ENCODE assay signal across 12 cellular contexts in the genomic region with DNA sequence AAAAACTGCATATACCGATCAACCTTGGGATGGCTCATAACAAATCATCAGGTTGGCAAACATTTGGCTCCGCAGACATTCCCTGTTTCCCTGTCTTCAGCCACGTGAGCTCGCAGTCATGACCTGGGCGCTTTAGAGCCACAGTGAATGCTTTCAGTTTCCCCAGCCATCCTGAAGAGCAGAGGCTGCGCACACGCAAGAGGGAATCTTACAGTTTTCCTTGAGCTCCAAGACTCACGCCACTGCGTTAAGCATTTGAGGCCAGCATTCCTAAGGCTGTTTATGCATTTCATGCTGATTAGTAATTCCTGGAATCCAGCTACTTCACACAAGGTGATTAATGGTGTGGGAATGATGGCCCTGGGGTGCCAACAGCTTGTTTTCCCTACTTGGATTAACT.
DNase-seq lines count a peak whose midpoint lies in the region; FAIRE-seq and TF ChIP-seq lines count a peak whose summit lies in the region.
"Had no signal": no experiment of that assay in that cellular context is flagged by ENCODE, and none has a peak within 500 bp of the region (broad histone marks: within the 10 kb centered on the region; RNA-seq: fewer than 3 reads in every experiment).

No MANE protein-coding gene starts in this region.

- peaks cover 0 to 3% (median 2%) of the 10 kb centered on the region in 3 donors for H3K27me3 Mint-ChIP-seq in immature natural killer cell (ENCODE audit: low read depth in 3 of 3)
- H3K27me3 Mint-ChIP-seq: stimulated activated naive B cell treated with anti-CD40 and anti-IgM and Interleukin-4, amounts not matched to agents 10 μg/mL and 1 μg/mL and 100 μg/mL, for 72 hours had no signal

- no peaks in the 10 kb centered on the region for H3K9me2 ChIP-seq in hepatocyte (replicated peaks; ENCODE audit: insufficient read depth)

- H4K20me1 ChIP-seq in hepatocyte (ENCODE audit: insufficient read depth, poor library complexity, severe bottlenecking) (no peaks in the 10 kb centered on the region), smooth muscle cell (ENCODE audit: low read depth) (no peaks in the 10 kb centered on the region)

- H3K36me3 Mint-ChIP-seq in immature natural killer cell: no peaks in the 10 kb centered on the region

- H3K36me3 ChIP-seq in hepatocyte (replicated peaks; ENCODE audit: insufficient read depth, low read depth): no peaks in the 10 kb centered on the region
- no peaks in the 10 kb centered on the region for H3K36me3 ChIP-seq in smooth muscle cell (ENCODE audit: low read depth)
- no peaks in the 10 kb centered on the region for H3K36me3 ChIP-seq in small intestine (ENCODE audit: control insufficient read depth in 2 of 2, insufficient read depth in 2 of 2, low read length in 2 of 2)

- no peak for TF ChIP-seq CTCF in hepatocyte (IDR thresholded peaks at IDR 0.05; ENCODE audit: poor library complexity)
- TF ChIP-seq CTCF in smooth muscle cell (IDR thresholded peaks at IDR 0.05; ENCODE audit: borderline replicate concordance, insufficient read depth, poor library complexity, severe bottlenecking): no peak

- H3K27me3 ChIP-seq in hepatocyte: no peaks in the 10 kb centered on the region
- no peaks in the 10 kb centered on the region for H3K27me3 ChIP-seq in smooth muscle cell (ENCODE audit: low read depth)
- no peaks in the 10 kb centered on the region for H3K27me3 ChIP-seq in small intestine (ENCODE audit: control insufficient read depth in 2 of 2, insufficient read depth in 2 of 2, low read length in 2 of 2)

- no peaks in the 10 kb centered on the region for H3K4me1 Mint-ChIP-seq in immature natural killer cell

- peaks cover 4% of the 10 kb centered on the region for H3F3A ChIP-seq in smooth muscle cell (ENCODE audit: low read depth)

- H3K79me2 ChIP-seq in hepatocyte (no peaks in the 10 kb centered on the region), smooth muscle cell (ENCODE audit: low read depth) (no peaks in the 10 kb centered on the region)

- H3K4me3 ChIP-seq in hepatocyte (no peak overlapping the region), smooth muscle cell (no peak overlapping the region), small intestine (ENCODE audit: low read depth in 1 of 2, low read length in 2 of 2) (no peak overlapping the region)

- no peaks in the 10 kb centered on the region for H3K9me3 ChIP-seq in hepatocyte (ENCODE audit: low read depth)
- no peaks in the 10 kb centered on the region for H3K9me3 ChIP-seq in smooth muscle cell (replicated peaks; ENCODE audit: low read depth)
- H3K9me3 ChIP-seq in small intestine (ENCODE audit: control insufficient read depth, low read depth): no peaks in the 10 kb centered on the region

- H3K9me3 Mint-ChIP-seq in immature natural killer cell: no peaks in the 10 kb centered on the region
- H3K9me3 Mint-ChIP-seq: neural crest cell; stimulated activated naive B cell treated with anti-CD40 and anti-IgM and Interleukin-4, amounts not matched to agents 10 μg/mL and 1 μg/mL and 100 μg/mL, for 72 hours had no signal

- WGBS in hepatocyte (ENCODE audit: low lambda C conversion rate, missing lambda C conversion rate): 77% methylated on average over 9 of the region's 9 CpGs
- WGBS in smooth muscle cell (ENCODE audit: low lambda C conversion rate): 21% methylated on average over 9 of the region's 9 CpGs
- 75 to 89% (median 78%) methylated on average over 9 of the region's 9 CpGs for WGBS in small intestine, 3 donors

- H3K4me2 ChIP-seq in hepatocyte: peak overlapping the region; percentile 37
- peak overlapping the region; percentile 83 for H3K4me2 ChIP-seq in smooth muscle cell

- H3K27ac ChIP-seq in hepatocyte (peak overlapping the region; percentile 86), smooth muscle cell (ENCODE audit: low read depth) (peak overlapping the region; percentile 100), small intestine (ENCODE audit: low read depth in 1 of 2, low read length in 1 of 2) (peak overlapping the region in 1 of 2 donors; percentile 46)

- DNase-seq in HCEC 1CT (peak; percentile 99), amniotic epithelial cell (ENCODE audit: low read depth) (peak; percentile 99), hepatocyte (ENCODE audit: low spot score) (peak; percentile 66), smooth muscle cell (lab: John Stamatoyannopoulos, UW; ENCODE audit: unreplicated experiment) (peak; percentile 7), immature natural killer cell (no peak), GM19239 (ENCODE audit: insufficient read length, low spot score) (no peak), small intestine (no peak), DMS79 (lab: John Stamatoyannopoulos, UW) (no peak)
- DNase-seq: NCI-H187; stimulated activated naive B cell treated with anti-CD40 and anti-IgM and Interleukin-4, amounts not matched to agents 10 μg/mL and 1 μg/mL and 100 μg/mL, for 72 hours had no signal

- H3K4me1 ChIP-seq in hepatocyte (ENCODE audit: insufficient read depth): peaks cover 29% of the 10 kb centered on the region
- peaks cover 36% of the 10 kb centered on the region for H3K4me1 ChIP-seq in smooth muscle cell (ENCODE audit: low read depth)
- H3K4me1 ChIP-seq in small intestine (ENCODE audit: control insufficient read depth in 2 of 2, insufficient read depth in 1 of 2, low read depth in 1 of 2, low read length in 1 of 2): peaks cover 6 to 8% of the 10 kb centered on the region in 2 donors

- H2AFZ ChIP-seq in hepatocyte (no peak overlapping the region), smooth muscle cell (ENCODE audit: low read depth) (no peak overlapping the region)

- H3K9ac ChIP-seq in smooth muscle cell (ENCODE audit: low read depth): peak overlapping the region; percentile 92

- no peak overlapping the region for H3K4me3 Mint-ChIP-seq in immature natural killer cell
- H3K4me3 Mint-ChIP-seq: neural crest cell; stimulated activated naive B cell treated with anti-CD40 and anti-IgM and Interleukin-4, amounts not matched to agents 10 μg/mL and 1 μg/mL and 100 μg/mL, for 72 hours had no signal

- FAIRE-seq in GM19239 (lab: Jason Lieb, UNC) (no peak), small intestine (lab: Jason Lieb, UNC) (no peak)
- FAIRE-seq: colon had no signal

- no peak overlapping the region for H3K27ac Mint-ChIP-seq in immature natural killer cell
- H3K27ac Mint-ChIP-seq: stimulated activated naive B cell treated with anti-CD40 and anti-IgM and Interleukin-4, amounts not matched to agents 10 μg/mL and 1 μg/mL and 100 μg/mL, for 72 hours had no signal

Comparison
In these comparisons a context has a peak if more than half of its experiments do, and no peak if none do; other contexts are left out.
1. DNase-seq: peak in HCEC 1CT (single experiment), amniotic epithelial cell (single experiment), hepatocyte (single experiment) and smooth muscle cell (single experiment); none in immature natural killer cell (0 of 3), GM19239 (single experiment), small intestine (single experiment) and DMS79 (single experiment).